2 cellular contexts compared by ENCODE assay signal in genomic region chr1:246932366-246932700, GRCh38.
TF ChIP-seq lines count a peak whose summit lies in the region.

No MANE protein-coding gene starts in this region.

TF ChIP-seq in GM12878, 131 proteins besides CTCF, POLR2A, EP300 and RAD21 (continued from another document):
- TF ChIP-seq ZBTB4 (CRISPR knock-in tag; IDR thresholded peaks at IDR 0.05) = no peak
- TF ChIP-seq TARDBP (IDR thresholded peaks at IDR 0.05; ENCODE audit: borderline replicate concordance) = 0 out of 2 replicates have a peak, but pooled peaks have one; percentile 7
- TF ChIP-seq ATF7 (IDR thresholded peaks at IDR 0.05; ENCODE audit: low read depth) = no peak
- TF ChIP-seq NKRF (conservative IDR thresholded peaks at IDR 0.05) = no peak
- 0 out of 2 replicates have a peak, but pooled peaks have one; percentile 35 for TF ChIP-seq FOXM1 (IDR thresholded peaks at IDR 0.05; ENCODE audit: low read depth, low read length)
- TF ChIP-seq, protein P1, sequence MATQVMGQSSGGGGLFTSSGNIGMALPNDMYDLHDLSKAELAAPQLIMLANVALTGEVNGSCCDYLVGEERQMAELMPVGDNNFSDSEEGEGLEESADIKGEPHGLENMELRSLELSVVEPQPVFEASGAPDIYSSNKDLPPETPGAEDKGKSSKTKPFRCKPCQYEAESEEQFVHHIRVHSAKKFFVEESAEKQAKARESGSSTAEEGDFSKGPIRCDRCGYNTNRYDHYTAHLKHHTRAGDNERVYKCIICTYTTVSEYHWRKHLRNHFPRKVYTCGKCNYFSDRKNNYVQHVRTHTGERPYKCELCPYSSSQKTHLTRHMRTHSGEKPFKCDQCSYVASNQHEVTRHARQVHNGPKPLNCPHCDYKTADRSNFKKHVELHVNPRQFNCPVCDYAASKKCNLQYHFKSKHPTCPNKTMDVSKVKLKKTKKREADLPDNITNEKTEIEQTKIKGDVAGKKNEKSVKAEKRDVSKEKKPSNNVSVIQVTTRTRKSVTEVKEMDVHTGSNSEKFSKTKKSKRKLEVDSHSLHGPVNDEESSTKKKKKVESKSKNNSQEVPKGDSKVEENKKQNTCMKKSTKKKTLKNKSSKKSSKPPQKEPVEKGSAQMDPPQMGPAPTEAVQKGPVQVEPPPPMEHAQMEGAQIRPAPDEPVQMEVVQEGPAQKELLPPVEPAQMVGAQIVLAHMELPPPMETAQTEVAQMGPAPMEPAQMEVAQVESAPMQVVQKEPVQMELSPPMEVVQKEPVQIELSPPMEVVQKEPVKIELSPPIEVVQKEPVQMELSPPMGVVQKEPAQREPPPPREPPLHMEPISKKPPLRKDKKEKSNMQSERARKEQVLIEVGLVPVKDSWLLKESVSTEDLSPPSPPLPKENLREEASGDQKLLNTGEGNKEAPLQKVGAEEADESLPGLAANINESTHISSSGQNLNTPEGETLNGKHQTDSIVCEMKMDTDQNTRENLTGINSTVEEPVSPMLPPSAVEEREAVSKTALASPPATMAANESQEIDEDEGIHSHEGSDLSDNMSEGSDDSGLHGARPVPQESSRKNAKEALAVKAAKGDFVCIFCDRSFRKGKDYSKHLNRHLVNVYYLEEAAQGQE (IDR thresholded peaks at IDR 0.05; ENCODE audit: low read depth, low read length) = no peak
- no peak for TF ChIP-seq MTA2 (IDR thresholded peaks at IDR 0.05; ENCODE audit: low read depth)
- 0 out of 2 replicates have a peak, but pooled peaks have one; percentile 4 for TF ChIP-seq RUNX3 (IDR thresholded peaks at IDR 0.05; ENCODE audit: low read length)
- TF ChIP-seq TAF1 (IDR thresholded peaks at IDR 0.05; ENCODE audit: borderline replicate concordance, low read depth, low read length) = no peak
- peak; percentile 65; the same call in 1 of the 2 replicates for TF ChIP-seq MLLT1 (IDR thresholded peaks at IDR 0.05)
- TF ChIP-seq DPF2 (IDR thresholded peaks at IDR 0.05) = no peak
- 0 out of 2 replicates have a peak, but pooled peaks have one; percentile 5 for TF ChIP-seq TCF12 (IDR thresholded peaks at IDR 0.05; ENCODE audit: low read depth, low read length)

TF ChIP-seq in liver, 16 proteins besides CTCF, POLR2A, EP300 and RAD21 (continued from another document):
- no peak for TF ChIP-seq ZBTB33 (IDR thresholded peaks at IDR 0.05)
- TF ChIP-seq FOXA2 (IDR thresholded peaks at IDR 0.05) = no peak
- TF ChIP-seq YY1 (IDR thresholded peaks at IDR 0.05) = no peak
- no peak for TF ChIP-seq SP1 (IDR thresholded peaks at IDR 0.05)
- TF ChIP-seq HNF4G (IDR thresholded peaks at IDR 0.05) = no peak
- no peak for TF ChIP-seq JUND (IDR thresholded peaks at IDR 0.05)
- TF ChIP-seq, protein P2, sequence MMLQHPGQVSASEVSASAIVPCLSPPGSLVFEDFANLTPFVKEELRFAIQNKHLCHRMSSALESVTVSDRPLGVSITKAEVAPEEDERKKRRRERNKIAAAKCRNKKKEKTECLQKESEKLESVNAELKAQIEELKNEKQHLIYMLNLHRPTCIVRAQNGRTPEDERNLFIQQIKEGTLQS (IDR thresholded peaks at IDR 0.05) = no peak
- TF ChIP-seq, protein P1 (IDR thresholded peaks at IDR 0.05) = no peak
- no peak for TF ChIP-seq TAF1 (conservative IDR thresholded peaks at IDR 0.05)
- TF ChIP-seq NR2F2 (IDR thresholded peaks at IDR 0.05) = no peak
- TF ChIP-seq MAX (IDR thresholded peaks at IDR 0.05) = no peak
- TF ChIP-seq RXRA (IDR thresholded peaks at IDR 0.05) = no peak
